Comparison of ENCODE assay signal across 16 cellular contexts in the genomic region with DNA sequence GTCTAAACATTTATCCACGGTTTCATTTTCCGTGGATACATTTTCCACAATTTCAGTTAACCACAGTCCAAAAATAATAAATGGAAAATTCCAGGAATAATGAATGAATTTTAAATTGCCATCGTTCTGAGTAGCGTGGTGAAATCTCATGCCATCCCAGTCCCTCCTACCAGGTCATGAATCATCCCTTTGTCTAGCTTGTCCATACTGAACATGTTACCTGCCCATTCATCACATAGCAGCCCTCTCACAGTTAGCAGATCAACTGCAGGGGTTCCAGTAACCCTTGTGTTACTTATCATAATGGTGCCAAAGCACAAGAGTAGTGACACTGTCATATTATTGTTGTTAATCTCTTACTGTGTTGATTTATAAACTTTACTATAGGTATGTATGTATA.
"Had no signal": no experiment of that assay in that cellular context is flagged by ENCODE, and none has a peak within 500 bp of the region (broad histone marks: within the 10 kb centered on the region; RNA-seq: fewer than 3 reads in every experiment).

No MANE protein-coding gene starts in this region.

- H3K27ac ChIP-seq: ascending aorta, cardiac muscle cell, gastrocnemius medialis, heart right ventricle, right lobe of liver, transverse colon had no signal

- H3K27me3 ChIP-seq: ascending aorta, cardiac muscle cell, gastrocnemius medialis, heart right ventricle, right lobe of liver, transverse colon had no signal

- H3K36me3 ChIP-seq: ascending aorta, cardiac muscle cell, gastrocnemius medialis, heart right ventricle, right lobe of liver, transverse colon had no signal

- ATAC-seq: activated T-helper 17 cell treated with anti-CD3 and anti-CD28 coated beads, Interleukin-2, amount 50 U/mL, for 72 hours; gastrocnemius medialis; heart right ventricle; left colon; right lobe of liver; stimulated activated naive CD8-positive, alpha-beta T cell treated with anti-CD3 and anti-CD28 coated beads, Interleukin-15, Interleukin-2, amounts not matched to agents 100 U/mL and 50 U/mL, for 24 hours had no signal

- FAIRE-seq: colon had no signal

- H3K9me3 ChIP-seq: ascending aorta, gastrocnemius medialis, heart right ventricle, right lobe of liver, transverse colon had no signal

- H3K27ac Mint-ChIP-seq: activated naive CD4-positive, alpha-beta T cell treated with anti-CD3 and anti-CD28 coated beads, Interleukin-2, amount 10 ng/mL, durations not matched to agents 7 days and 5 days; activated T-helper 17 cell treated with anti-CD3 and anti-CD28 coated beads, Interleukin-2, amount 50 U/mL, for 72 hours had no signal

- H3K4me2 ChIP-seq: smooth muscle cell had no signal

- H3K27me3 Mint-ChIP-seq: activated naive CD4-positive, alpha-beta T cell treated with anti-CD3 and anti-CD28 coated beads, Interleukin-2, amount 10 ng/mL, durations not matched to agents 7 days and 5 days; activated T-helper 17 cell treated with anti-CD3 and anti-CD28 coated beads, Interleukin-2, amount 50 U/mL, for 72 hours had no signal

- DNase-seq: activated CD4-positive, CD25-positive, alpha-beta regulatory T cell treated with anti-CD3 and anti-CD28 coated beads, Interleukin-2, amount 50 U/mL, for 72 hours; activated naive CD4-positive, alpha-beta T cell treated with anti-CD3 and anti-CD28 coated beads, Interleukin-2, amount 10 ng/mL, durations not matched to agents 7 days and 5 days; effector CD4-positive, alpha-beta T cell; gastrocnemius medialis; heart right ventricle; left colon; right lobe of liver; stimulated activated naive CD8-positive, alpha-beta T cell treated with anti-CD3 and anti-CD28 coated beads, Interleukin-15, Interleukin-2, amounts not matched to agents 100 U/mL and 50 U/mL, for 24 hours; transverse colon had no signal

- H3K4me1 ChIP-seq: right lobe of liver had no signal

- H3K4me3 ChIP-seq: ascending aorta, cardiac muscle cell, gastrocnemius medialis, heart right ventricle, lung, right lobe of liver, smooth muscle cell, transverse colon had no signal

- H3K4me1 Mint-ChIP-seq: activated naive CD4-positive, alpha-beta T cell treated with anti-CD3 and anti-CD28 coated beads, Interleukin-2, amount 10 ng/mL, durations not matched to agents 7 days and 5 days had no signal

- H3K4me3 Mint-ChIP-seq: activated naive CD4-positive, alpha-beta T cell treated with anti-CD3 and anti-CD28 coated beads, Interleukin-2, amount 10 ng/mL, durations not matched to agents 7 days and 5 days; activated T-helper 17 cell treated with anti-CD3 and anti-CD28 coated beads, Interleukin-2, amount 50 U/mL, for 72 hours; neural crest cell had no signal

- H3K9me3 Mint-ChIP-seq: activated T-helper 17 cell treated with anti-CD3 and anti-CD28 coated beads, Interleukin-2, amount 50 U/mL, for 72 hours had no signal
